ENCODE assay signal across 1 cellular context in the genomic region with DNA sequence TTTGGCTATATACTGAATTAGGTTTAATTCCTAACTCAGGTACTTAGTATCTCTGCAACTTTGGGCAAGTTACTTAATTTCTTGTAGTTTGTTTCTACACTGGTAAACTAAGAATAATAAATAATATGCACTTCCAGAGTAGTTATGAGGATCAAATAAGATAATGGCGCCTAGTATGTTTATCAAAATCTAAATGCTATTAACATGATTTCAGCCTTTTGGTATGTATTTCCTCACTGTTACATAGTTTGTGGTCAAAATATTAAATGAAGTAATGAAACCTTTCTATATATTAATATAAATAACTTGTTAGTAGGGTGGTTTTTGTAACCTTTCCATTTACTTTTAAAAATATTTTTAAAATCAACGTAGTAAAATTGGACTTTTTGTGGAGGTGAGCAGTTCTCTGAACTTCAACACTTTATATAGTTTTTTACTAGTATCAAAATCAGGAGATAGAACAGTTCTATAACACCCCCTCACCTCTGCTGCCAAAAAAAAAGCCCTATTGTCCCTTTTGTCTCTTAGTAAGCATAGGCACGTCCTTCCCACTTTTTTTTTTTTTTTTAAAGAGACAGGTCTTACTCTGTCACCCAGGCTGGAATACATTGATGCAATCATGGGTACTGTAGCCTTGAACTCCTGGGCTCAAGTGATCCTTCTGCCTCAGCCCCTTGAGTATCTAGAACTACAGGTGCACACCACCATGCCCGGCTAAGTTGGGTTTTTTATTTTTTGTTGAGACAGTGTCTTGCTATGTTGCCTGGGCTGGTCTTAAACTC.
TF ChIP-seq lines count a peak whose summit lies in the region.

No MANE protein-coding gene starts in this region.

TF ChIP-seq in IMR-90, 13 proteins besides CTCF, POLR2A, EP300 and RAD21:
- TF ChIP-seq ELK1 (IDR thresholded peaks at IDR 0.05; ENCODE audit: borderline replicate concordance, low read depth, low read length), result no peak
- TF ChIP-seq CHD1 (IDR thresholded peaks at IDR 0.05; ENCODE audit: low read depth, low read length), result no peak
- TF ChIP-seq MAZ (IDR thresholded peaks at IDR 0.05; ENCODE audit: borderline replicate concordance, low read depth, low read length), result no peak
- TF ChIP-seq CEBPB (IDR thresholded peaks at IDR 0.05; ENCODE audit: low read depth, low read length), result no peak
- no peak for TF ChIP-seq BHLHE40 (IDR thresholded peaks at IDR 0.05; ENCODE audit: low read depth, low read length)
- TF ChIP-seq, protein P1, sequence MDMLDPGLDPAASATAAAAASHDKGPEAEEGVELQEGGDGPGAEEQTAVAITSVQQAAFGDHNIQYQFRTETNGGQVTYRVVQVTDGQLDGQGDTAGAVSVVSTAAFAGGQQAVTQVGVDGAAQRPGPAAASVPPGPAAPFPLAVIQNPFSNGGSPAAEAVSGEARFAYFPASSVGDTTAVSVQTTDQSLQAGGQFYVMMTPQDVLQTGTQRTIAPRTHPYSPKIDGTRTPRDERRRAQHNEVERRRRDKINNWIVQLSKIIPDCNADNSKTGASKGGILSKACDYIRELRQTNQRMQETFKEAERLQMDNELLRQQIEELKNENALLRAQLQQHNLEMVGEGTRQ (IDR thresholded peaks at IDR 0.05; ENCODE audit: low read depth, low read length), result no peak
- TF ChIP-seq MXI1 (IDR thresholded peaks at IDR 0.05; ENCODE audit: borderline replicate concordance, low read depth, low read length), result no peak
- no peak for TF ChIP-seq SMC3 (IDR thresholded peaks at IDR 0.05; ENCODE audit: low read depth, low read length)
- no peak for TF ChIP-seq RFX5 (IDR thresholded peaks at IDR 0.05; ENCODE audit: low read depth, low read length)
- no peak for TF ChIP-seq MAFK (IDR thresholded peaks at IDR 0.05; ENCODE audit: low read depth, low read length)
- TF ChIP-seq FOS (IDR thresholded peaks at IDR 0.05; ENCODE audit: low read depth, low read length), result no peak
- no peak for TF ChIP-seq NFE2L2 (IDR thresholded peaks at IDR 0.05; ENCODE audit: low read depth, low read length)
- no peak for TF ChIP-seq RCOR1 (IDR thresholded peaks at IDR 0.05; ENCODE audit: insufficient replicate concordance, low read length)
